Comparison of ENCODE assay signal across 8 cellular contexts in the genomic region with DNA sequence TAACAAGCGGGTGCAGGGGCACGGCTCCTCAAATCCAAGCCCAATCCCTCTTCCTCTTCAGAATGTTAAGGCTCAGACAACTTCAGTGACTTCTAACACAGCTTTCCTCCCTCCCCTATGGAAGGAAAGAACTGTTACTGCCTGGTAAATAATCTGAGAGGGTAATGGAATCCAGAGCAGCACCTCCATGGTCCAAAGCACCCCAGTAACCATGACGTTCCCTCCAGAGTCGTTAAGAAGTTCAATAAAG. TPM values are rescaled to one million over a fixed set of nuclear protein-coding genes. Genes with fewer than 3 reads are reported as not detected.
A peak's percentile ranks its signal among the peaks of the same experiment; 100 is the strongest.
DNase-seq lines count a peak whose midpoint lies in the region; TF ChIP-seq lines count a peak whose summit lies in the region.

No MANE protein-coding gene starts in this region.

- DNase-seq in Caco-2 (no peak), Peyer's patch (no peak), epithelial cell of proximal tubule (ENCODE audit: low read depth) (no peak), NCI-H226 (no peak), NCI-H128 (lab: John Stamatoyannopoulos, UW; ENCODE audit: unreplicated experiment) (no peak), cerebellum (ENCODE audit: low spot score) (no peak), NCI-H1417 treated with DMSO at 0.1 percent for 48 hours (lab: John Stamatoyannopoulos, UW) (no peak)

- H3K27ac ChIP-seq in Peyer's patch (peak overlapping the region; percentile 92 to 98 (median 97)), parathyroid adenoma (peak overlapping the region; percentile 87)

- no peaks in the 10 kb centered on the region for H3K9me3 ChIP-seq in Caco-2
- H3K9me3 ChIP-seq in Peyer's patch = peaks cover 0 to 5% (median 0%) of the 10 kb centered on the region in 4 donors
- H3K9me3 ChIP-seq in parathyroid adenoma (ENCODE audit: control insufficient read depth, low read length) = no peaks in the 10 kb centered on the region

- TSS peak; percentile 65 for BruUV-seq in Caco-2 (replicated peaks; lab: Mats Ljungman, UMichigan)

- no peaks in the 10 kb centered on the region for H3K9me3 Mint-ChIP-seq in Caco-2 (ENCODE audit: unreplicated experiment)

- H3K4me1 ChIP-seq in Caco-2 = peaks cover 8% of the 10 kb centered on the region
- peaks cover 9 to 47% (median 27%) of the 10 kb centered on the region in 4 donors for H3K4me1 ChIP-seq in Peyer's patch
- H3K4me1 ChIP-seq in parathyroid adenoma = peaks cover 37% of the 10 kb centered on the region

- no peak for TF ChIP-seq POLR2A in Peyer's patch (IDR thresholded peaks at IDR 0.05)

- intact Hi-C loops in Caco-2 (cut with micrococcal nuclease; ENCODE audit: unreplicated experiment) = no loop called here

- H3K27ac Mint-ChIP-seq in Caco-2 (ENCODE audit: unreplicated experiment) = peak overlapping the region; percentile 88

- CTCF ChIA-PET in Caco-2 (lab: Charles Lee) = interaction anchor here (1.4 kb wide), 1 partner anchor 32 kb away, joined by 5 read pairs; no protein-coding TSS in a partner anchor

- H3K4me3 Mint-ChIP-seq in Caco-2 (ENCODE audit: unreplicated experiment) = peak overlapping the region; percentile 99

- H3K4me3 ChIP-seq in Caco-2 (ENCODE audit: low read depth, low read length) = peak overlapping the region; percentile 97
- H3K4me3 ChIP-seq in Peyer's patch = peak overlapping the region; percentile 93 to 97 (median 96)
- peak overlapping the region; percentile 73 for H3K4me3 ChIP-seq in epithelial cell of proximal tubule (ENCODE audit: low read depth, low read length)
- peak overlapping the region; percentile 90 for H3K4me3 ChIP-seq in parathyroid adenoma (ENCODE audit: low read depth, low read length)

- POLR2A ChIA-PET in Caco-2 (lab: Charles Lee) = interaction anchor here (0.9 kb wide), 1 partner anchor 137 kb away, joined by 4 read pairs; no protein-coding TSS in a partner anchor

- no peaks in the 10 kb centered on the region; the same call in 1 of the 2 replicates for H3K36me3 ChIP-seq in Caco-2 (ENCODE audit: control insufficient read depth, insufficient read depth, low read length)
- no peaks in the 10 kb centered on the region for H3K36me3 ChIP-seq in Peyer's patch
- H3K36me3 ChIP-seq in parathyroid adenoma (ENCODE audit: control insufficient read depth, insufficient read depth, low read length) = no peaks in the 10 kb centered on the region

- no peaks in the 10 kb centered on the region for H3K4me1 Mint-ChIP-seq in Caco-2 (ENCODE audit: low read depth, unreplicated experiment)

- H2AFZ ChIP-seq in parathyroid adenoma = peak overlapping the region; percentile 85

- peaks cover 13% of the 10 kb centered on the region for H3K36me3 Mint-ChIP-seq in Caco-2 (ENCODE audit: insufficient read depth, unreplicated experiment)

- H3K79me2 ChIP-seq in parathyroid adenoma = peaks cover 62% of the 10 kb centered on the region

- no peak for TF ChIP-seq CTCF in Caco-2 (IDR thresholded peaks at IDR 0.05; ENCODE audit: insufficient read depth in 1 of 2, low read depth in 1 of 2, low read length in 1 of 2, severe bottlenecking in 1 of 2, unreplicated experiment in 1 of 2)
- no peak for TF ChIP-seq CTCF in Peyer's patch (IDR thresholded peaks at IDR 0.05)
- no peak for TF ChIP-seq CTCF in epithelial cell of proximal tubule (conservative IDR thresholded peaks at IDR 0.05; ENCODE audit: low read depth, low read length)
- TF ChIP-seq CTCF in parathyroid adenoma (IDR thresholded peaks at IDR 0.05) = no peak

- peak overlapping the region; percentile 91 for H3K9ac ChIP-seq in parathyroid adenoma

- H3K27me3 ChIP-seq in Caco-2 (replicated peaks; ENCODE audit: control insufficient read depth, insufficient read depth, low read length) (no peaks in the 10 kb centered on the region), Peyer's patch (no peaks in the 10 kb centered on the region), parathyroid adenoma (ENCODE audit: control insufficient read depth, insufficient read depth, low read length) (no peaks in the 10 kb centered on the region)

- H3K27me3 Mint-ChIP-seq in Caco-2 (ENCODE audit: insufficient read depth, unreplicated experiment) = no peaks in the 10 kb centered on the region

- peak overlapping the region; percentile 89 for H3K4me2 ChIP-seq in parathyroid adenoma (ENCODE audit: low read length)

RNA-seq across cellular contexts. Expression of gene AKT2, which starts 1.0 kb away (rescaled TPM):
- 164 and 169 TPM in 2 replicates for total RNA-seq in Caco-2 (2022)
- total RNA-seq in Peyer's patch = 100 to 1,000 TPM in 2 of 4 donors, 10 to 100 TPM in 2; 67.1 to 146 (median 100) TPM
- 46.4 and 77.0 TPM in 2 replicates for total RNA-seq in epithelial cell of proximal tubule
- total RNA-seq in cerebellum = 90.2 TPM

RNA-seq across cellular contexts. Expression of gene CCNP, which starts 57.7 kb away (rescaled TPM):
- 4.1 and 5.3 TPM in 2 replicates for total RNA-seq in Caco-2 (2022)
- 1 to 10 TPM in 1 of 4 donors, not detected in 3; 1.3 TPM for total RNA-seq in Peyer's patch
- 0.14 and 0.23 TPM in 2 replicates for total RNA-seq in epithelial cell of proximal tubule
- total RNA-seq in cerebellum = 0.18 TPM
